Comparison of ENCODE assay signal across 25 cellular contexts in genomic region chr18:78862395-78862794, GRCh38.
"Had no signal": no experiment of that assay in that cellular context is flagged by ENCODE, and none has a peak within 500 bp of the region (broad histone marks: within the 10 kb centered on the region; RNA-seq: fewer than 3 reads in every experiment).

No MANE protein-coding gene starts in this region.

- H3K36me3 ChIP-seq: left ventricle myocardium inferior, neural progenitor cell, pancreas, suprapubic skin, thoracic aorta, tibial artery, upper lobe of right lung, uterus had no signal

- H3K4me3 ChIP-seq: left ventricle myocardium inferior, lung, neural progenitor cell, pancreas, skin epidermis, suprapubic skin, thoracic aorta, tibial artery, upper lobe of right lung, uterus had no signal

- H3K4me3 Mint-ChIP-seq: immature natural killer cell; mesothelial cell of epicardium; naive B cell; natural killer cell; nephron progenitor cell; neural progenitor cell; stimulated activated naive CD8-positive, alpha-beta T cell treated with anti-CD3 and anti-CD28 coated beads, Interleukin-15, Interleukin-2, amounts not matched to agents 100 ng/mL and 50 ng/mL, for 24 hours had no signal

- H3K27me3 ChIP-seq: neural progenitor cell, uterus had no signal

- H3K4me1 Mint-ChIP-seq: immature natural killer cell, mesothelial cell of epicardium, naive B cell, natural killer cell had no signal

- DNase-seq: hypothalamus; immature natural killer cell; left ventricle myocardium inferior; naive B cell; natural killer cell; nephron progenitor cell; pancreas; right cardiac atrium; stimulated activated CD4-positive, alpha-beta T cell treated with anti-CD3 and anti-CD28 coated beads, Interleukin-12 subunit alpha, Interleukin-12 subunit beta, amount 100 ng/mL, for 4 hours; stimulated activated CD4-positive, alpha-beta T cell treated with anti-CD3 and anti-CD28 coated beads, Interleukin-15, amount 100 ng/mL, for 24 hours; stimulated activated CD4-positive, alpha-beta T cell treated with anti-CD3 and anti-CD28 coated beads, Interleukin-2, amount 100 ng/mL, for 24 hours; stimulated activated CD4-positive, alpha-beta T cell treated with anti-CD3 and anti-CD28 coated beads, Interleukin-4, amount 100 ng/mL, for 1 hour; stimulated activated naive CD4-positive, alpha-beta T cell; tibial artery; trophoblast cell; upper lobe of right lung; uterus had no signal

- H3K36me3 Mint-ChIP-seq: immature natural killer cell, mesothelial cell of epicardium, naive B cell, natural killer cell, neural progenitor cell had no signal

- H3K9me3 ChIP-seq: left ventricle myocardium inferior, pancreas, suprapubic skin, thoracic aorta, tibial artery, upper lobe of right lung, uterus had no signal

- ATAC-seq: natural killer cell, pancreas, sciatic nerve, upper lobe of right lung had no signal

- H3K27ac Mint-ChIP-seq: immature natural killer cell; mesothelial cell of epicardium; natural killer cell; nephron progenitor cell; stimulated activated naive CD8-positive, alpha-beta T cell treated with anti-CD3 and anti-CD28 coated beads, Interleukin-15, Interleukin-2, amounts not matched to agents 100 ng/mL and 50 ng/mL, for 24 hours had no signal

- H3K27ac ChIP-seq: left ventricle myocardium inferior, neural progenitor cell, pancreas, skin epidermis, suprapubic skin, thoracic aorta, tibial artery, upper lobe of right lung, uterus had no signal

- H3K4me1 ChIP-seq: left ventricle myocardium inferior, pancreas, suprapubic skin, tibial artery, upper lobe of right lung, uterus had no signal

- H3K9me3 Mint-ChIP-seq: natural killer cell; neural progenitor cell; stimulated activated naive CD8-positive, alpha-beta T cell treated with anti-CD3 and anti-CD28 coated beads, Interleukin-15, Interleukin-2, amounts not matched to agents 100 ng/mL and 50 ng/mL, for 24 hours had no signal
